ENCODE assay signal across 2 cellular contexts in genomic region chr4:144318797-144319196, GRCh38.
TF ChIP-seq lines count a peak whose summit lies in the region.

No MANE protein-coding gene starts in this region.

TF ChIP-seq in HepG2, 621 proteins besides CTCF, POLR2A, EP300 and RAD21:
- peak; percentile 22; the same call in 1 of the 2 replicates for TF ChIP-seq RAD51 (IDR thresholded peaks at IDR 0.05; ENCODE audit: borderline replicate concordance)
- TF ChIP-seq TAF15 (IDR thresholded peaks at IDR 0.05; ENCODE audit: low read depth, low read length, poor library complexity, severe bottlenecking): no peak

TF ChIP-seq in H1, 55 proteins besides CTCF, POLR2A, EP300 and RAD21:
- TF ChIP-seq SIX5 (IDR thresholded peaks at IDR 0.05; ENCODE audit: low read depth, low read length) (no peak), SP4 (IDR thresholded peaks at IDR 0.05; ENCODE audit: low read length) (no peak)
